7 cellular contexts compared by ENCODE assay signal in genomic region chr10:97596101-97597055, GRCh38. TPM values are rescaled to one million over a fixed set of nuclear protein-coding genes. Genes with fewer than 3 reads are reported as not detected.
DNase-seq lines count a peak whose midpoint lies in the region; ATAC-seq, FAIRE-seq and TF ChIP-seq lines count a peak whose summit lies in the region.
"Had no signal": no experiment of that assay in that cellular context is flagged by ENCODE, and none has a peak within 500 bp of the region (broad histone marks: within the 10 kb centered on the region; RNA-seq: fewer than 3 reads in every experiment).

No MANE protein-coding gene starts in this region.

- no peak overlapping the region for H3K9ac ChIP-seq in fibroblast of lung (ENCODE audit: insufficient read depth, low read length)

- no peaks in the 10 kb centered on the region for H3K36me3 Mint-ChIP-seq in immature natural killer cell

- no peaks in the 10 kb centered on the region for H4K20me1 ChIP-seq in fibroblast of lung (ENCODE audit: control insufficient read depth, extremely low read depth, insufficient read depth, low read length)

- H3K4me2 ChIP-seq in fibroblast of lung (ENCODE audit: extremely low read depth, insufficient read depth, low read length) = peak overlapping the region; percentile 29

- no peak overlapping the region for H3K27ac Mint-ChIP-seq in immature natural killer cell

- peaks cover 5 to 6% of the 10 kb centered on the region in 2 donors for H3K4me1 Mint-ChIP-seq in immature natural killer cell

- H3K79me2 ChIP-seq in fibroblast of lung (ENCODE audit: control insufficient read depth, insufficient read depth, low read length) = no peaks in the 10 kb centered on the region

- H3K27ac ChIP-seq in fibroblast of lung (ENCODE audit: insufficient read depth, low read length) = peak overlapping the region; percentile 67
- H3K27ac ChIP-seq in small intestine (ENCODE audit: low read depth in 1 of 2, low read length in 1 of 2) = peak overlapping the region in 1 of 2 donors; percentile 64

- FAIRE-seq in small intestine (lab: Jason Lieb, UNC) = no peak

- peaks cover 0 to 7% (median 4%) of the 10 kb centered on the region in 3 donors for H3K27me3 Mint-ChIP-seq in immature natural killer cell (ENCODE audit: low read depth in 3 of 3)

- H3K27me3 ChIP-seq in fibroblast of lung (ENCODE audit: control insufficient read depth, insufficient read depth, low read length) = no peaks in the 10 kb centered on the region
- H3K27me3 ChIP-seq in small intestine (ENCODE audit: control insufficient read depth in 2 of 2, insufficient read depth in 2 of 2, low read length in 2 of 2) = no peaks in the 10 kb centered on the region

- peaks cover 15% of the 10 kb centered on the region for H3K4me1 ChIP-seq in fibroblast of lung (ENCODE audit: control insufficient read depth, extremely low read depth, insufficient read depth, low read length)
- H3K4me1 ChIP-seq in small intestine (ENCODE audit: control insufficient read depth in 2 of 2, insufficient read depth in 1 of 2, low read depth in 1 of 2, low read length in 1 of 2) = no peaks in the 10 kb centered on the region

- peak overlapping the region; percentile 19 for H2AFZ ChIP-seq in fibroblast of lung (ENCODE audit: low read length)

- ATAC-seq in GM19023 (IDR thresholded peaks at IDR 0.05; ENCODE audit: unreplicated experiment) = no peak

- 39 to 56% (median 45%) methylated on average over 10 of the region's 10 CpGs for WGBS in small intestine, 3 donors

- no peak overlapping the region for H3K4me3 ChIP-seq in fibroblast of lung (replicated peaks in 1 of 4; ENCODE audit: control extremely low read depth in 1 of 4, insufficient read depth in 1 of 4, low read depth in 3 of 4, low read length in 4 of 4)
- H3K4me3 ChIP-seq in small intestine (ENCODE audit: low read depth in 1 of 2, low read length in 2 of 2) = no peak overlapping the region

- no peaks in the 10 kb centered on the region for H3K36me3 ChIP-seq in fibroblast of lung (ENCODE audit: control insufficient read depth, insufficient read depth, low read length)
- H3K36me3 ChIP-seq in small intestine (ENCODE audit: control insufficient read depth in 2 of 2, insufficient read depth in 2 of 2, low read length in 2 of 2) = no peaks in the 10 kb centered on the region

- H3K9me3 Mint-ChIP-seq in immature natural killer cell = no peaks in the 10 kb centered on the region

- H3K9me3 ChIP-seq in fibroblast of lung (ENCODE audit: control insufficient read depth, insufficient read depth, low read depth, low read length) (no peaks in the 10 kb centered on the region), small intestine (ENCODE audit: control insufficient read depth, low read depth) (no peaks in the 10 kb centered on the region)

- no peak overlapping the region for H3K4me3 Mint-ChIP-seq in immature natural killer cell

- no peak for TF ChIP-seq CTCF in fibroblast of lung (conservative IDR thresholded peaks at IDR 0.05 in 1 of 2, IDR thresholded peaks at IDR 0.05 in 1 of 2; ENCODE audit: low read depth in 1 of 2, low read length in 2 of 2)

- DNase-seq in LoVo (ENCODE audit: low spot score) = peak; percentile 17
- peak; percentile 66 to 95 for DNase-seq in fibroblast of lung (ENCODE audit: low read depth in 2 of 2)
- DNase-seq in small intestine = peak; percentile 47
- DNase-seq in activated T-cell treated with anti-CD3 and anti-CD28 coated beads, Interleukin-2, amount 50 U/mL, for 1 hour = no peak
- no peak for DNase-seq in immature natural killer cell

RNA-seq across cellular contexts. Expression of gene C10orf62, which starts 6.9 kb away (rescaled TPM):
- not detected in 2 replicates for total RNA-seq in fibroblast of lung
- polyA plus RNA-seq in fibroblast of lung = not detected in 2 replicates
- polyA plus RNA-seq in fibroblast of lung (2012) = not detected in 2 replicates
- polyA minus RNA-seq in fibroblast of lung (ENCODE audit: low replicate concordance) = not detected in 2 replicates
- not detected for polyA plus RNA-seq in small intestine
- polyA plus RNA-seq in immature natural killer cell = not detected
- polyA plus RNA-seq: thymus had no signal

RNA-seq across cellular contexts. Expression of gene HOGA1, which starts 12.2 kb away (rescaled TPM):
- 1.0 and 1.5 TPM in 2 replicates for total RNA-seq in fibroblast of lung
- polyA plus RNA-seq in fibroblast of lung (0.58 and 0.79 TPM in 2 replicates), small intestine (under 1 TPM; 0.45 to 0.81 (median 0.51) TPM), immature natural killer cell (not detected)
- 0.52 and 0.84 TPM in 2 replicates for polyA plus RNA-seq in fibroblast of lung (2012)
- 0.11 and 1.6 TPM in 2 replicates for polyA minus RNA-seq in fibroblast of lung (ENCODE audit: low replicate concordance)

RNA-seq across cellular contexts. Expression of gene ANKRD2, which starts 23.8 kb away (rescaled TPM):
- 1.8 TPM in 2 replicates for total RNA-seq in fibroblast of lung
- polyA plus RNA-seq in fibroblast of lung = 0.26 and 0.47 TPM in 2 replicates
- polyA plus RNA-seq in fibroblast of lung (2012) = 0.45 and 0.86 TPM in 2 replicates
- 1.2 TPM in 1 of 2 replicates, not detected in the other for polyA minus RNA-seq in fibroblast of lung (ENCODE audit: low replicate concordance)
- polyA plus RNA-seq in small intestine = 1 to 10 TPM in 2 of 3 donors, under 1 TPM in 1; 0.04 to 8.6 (median 3.8) TPM
- not detected for polyA plus RNA-seq in immature natural killer cell

RNA-seq across cellular contexts. Expression of gene MORN4, which starts 36.9 kb away (rescaled TPM):
- total RNA-seq in fibroblast of lung = 6.4 and 13.4 TPM in 2 replicates
- polyA plus RNA-seq in fibroblast of lung = 11.0 and 13.2 TPM in 2 replicates
- 11.6 and 12.1 TPM in 2 replicates for polyA plus RNA-seq in fibroblast of lung (2012)
- polyA minus RNA-seq in fibroblast of lung (ENCODE audit: low replicate concordance) = 2.2 and 3.7 TPM in 2 replicates
- polyA plus RNA-seq in small intestine = 1 to 10 TPM in 1 of 3 donors, not detected in 2; 4.0 TPM
- 1 to 10 TPM in 2 of 3 donors, under 1 TPM in 1; 0.80 to 6.1 (median 1.1) TPM for polyA plus RNA-seq in immature natural killer cell

RNA-seq across cellular contexts. Expression of gene PI4K2A, which starts 44.1 kb away (rescaled TPM):
- 16.4 and 26.6 TPM in 2 replicates for total RNA-seq in fibroblast of lung
- 30.7 and 47.2 TPM in 2 replicates for polyA plus RNA-seq in fibroblast of lung
- 22.7 and 35.4 TPM in 2 replicates for polyA plus RNA-seq in fibroblast of lung (2012)
- 33.3 and 51.5 TPM in 2 replicates for polyA minus RNA-seq in fibroblast of lung (ENCODE audit: low replicate concordance)
- 10 to 100 TPM in 2 of 3 donors, 1 to 10 TPM in 1; 9.5 to 13.5 (median 10.5) TPM for polyA plus RNA-seq in small intestine
- polyA plus RNA-seq in immature natural killer cell = 10 to 100 TPM; 12.6 to 19.6 (median 17.6) TPM

Comparison
In these comparisons a context has a peak if more than half of its experiments do, and no peak if none do; other contexts are left out.
1. DNase-seq: peak in LoVo (single experiment), fibroblast of lung (2 of 2) and small intestine (single experiment); none in activated T-cell treated with anti-CD3 and anti-CD28 coated beads, Interleukin-2, amount 50 U/mL, for 1 hour (single experiment) and immature natural killer cell (0 of 3).